Comparison of ENCODE assay signal across 16 cellular contexts in genomic region chrX:136191171-136191570, GRCh38. TPM values are rescaled to one million over a fixed set of nuclear protein-coding genes. Genes with fewer than 3 reads are reported as not detected.
A peak's percentile ranks its signal among the peaks of the same experiment; 100 is the strongest.
DNase-seq lines count a peak whose midpoint lies in the region; ATAC-seq and TF ChIP-seq lines count a peak whose summit lies in the region.
"Had no signal": no experiment of that assay in that cellular context is flagged by ENCODE, and none has a peak within 500 bp of the region (broad histone marks: within the 10 kb centered on the region; RNA-seq: fewer than 3 reads in every experiment).

No MANE protein-coding gene starts in this region.

- peak overlapping the region in 1 of 8 donors; percentile 49 for H3K4me3 Mint-ChIP-seq in CD4-positive, alpha-beta memory T cell
- H3K4me3 Mint-ChIP-seq in activated CD8-positive, alpha-beta memory T cell treated with anti-CD3 and anti-CD28 coated beads, Interleukin-2, amount 10 ng/mL, durations not matched to agents 7 days and 5 days, result no peak overlapping the region
- H3K4me3 Mint-ChIP-seq: activated B cell treated with CpG ODN at 0.5 μM for 24 hours; activated naive CD8-positive, alpha-beta T cell treated with anti-CD3 and anti-CD28 coated beads, Interleukin-2, amount 10 ng/mL, durations not matched to agents 7 days and 5 days; activated T-helper 1 cell treated with anti-CD3 and anti-CD28 coated beads, Interleukin-12 subunit alpha, Interleukin-12 subunit beta, Interleukin-2, Interleukin-4 antibody, amounts not matched to agents 30 ng/mL and 10 ng/mL and 1 ng/mL, durations not matched to agents 14 hours and 24 hours and 36 hours; nephron had no signal

- H3K36me3 ChIP-seq in CD4-positive, alpha-beta memory T cell (ENCODE audit: insufficient read depth, low read length), result no peaks in the 10 kb centered on the region
- H3K36me3 ChIP-seq in stomach smooth muscle (ENCODE audit: control insufficient read depth in 2 of 2, insufficient read depth in 2 of 2, low read length in 2 of 2), result peaks cover 0 to 5% of the 10 kb centered on the region in 2 donors

- no peak for DNase-seq in CD4-positive, alpha-beta memory T cell
- DNase-seq in choroid plexus epithelial cell (ENCODE audit: low read depth) (peak; percentile 57), left lobe of liver (ENCODE audit: low spot score) (peak; percentile 46), D341Med (ENCODE audit: low spot score) (no peak)
- DNase-seq in activated CD8-positive, alpha-beta memory T cell treated with anti-CD3 and anti-CD28 coated beads, Interleukin-2, amount 10 ng/mL, durations not matched to agents 7 days and 5 days, result no peak
- DNase-seq: activated B cell treated with CpG ODN at 0.5 μM for 24 hours; activated naive CD8-positive, alpha-beta T cell treated with anti-CD3 and anti-CD28 coated beads, Interleukin-2, amount 10 ng/mL, durations not matched to agents 7 days and 5 days; Caco-2; NCI-H1694; NCI-H446; T-helper 2 cell; trophoblast cell had no signal

- POLR2A ChIA-PET in CD4-positive, alpha-beta memory T cell (lab: Charles Lee; ENCODE audit: partially characterized antibody), result no interaction called here

- no peaks in the 10 kb centered on the region for H3K9me3 ChIP-seq in CD4-positive, alpha-beta memory T cell (ENCODE audit: control insufficient read depth in 1 of 2, low read length in 2 of 2)
- H3K9me3 ChIP-seq in stomach smooth muscle (ENCODE audit: control insufficient read depth in 2 of 2, low read length in 2 of 2), result no peaks in the 10 kb centered on the region
- H3K9me3 ChIP-seq: Caco-2 had no signal

- intact Hi-C loops in CD4-positive, alpha-beta memory T cell (cut with micrococcal nuclease), result no loop called here

- no peaks in the 10 kb centered on the region for H3K9me3 Mint-ChIP-seq in CD4-positive, alpha-beta memory T cell
- H3K9me3 Mint-ChIP-seq in activated CD8-positive, alpha-beta memory T cell treated with anti-CD3 and anti-CD28 coated beads, Interleukin-2, amount 10 ng/mL, durations not matched to agents 7 days and 5 days (ENCODE audit: low read depth), result no peaks in the 10 kb centered on the region
- H3K9me3 Mint-ChIP-seq: activated B cell treated with CpG ODN at 0.5 μM for 24 hours; activated naive CD8-positive, alpha-beta T cell treated with anti-CD3 and anti-CD28 coated beads, Interleukin-2, amount 10 ng/mL, durations not matched to agents 7 days and 5 days; activated T-helper 1 cell treated with anti-CD3 and anti-CD28 coated beads, Interleukin-12 subunit alpha, Interleukin-12 subunit beta, Interleukin-2, Interleukin-4 antibody, amounts not matched to agents 30 ng/mL and 10 ng/mL and 1 ng/mL, durations not matched to agents 14 hours and 24 hours and 36 hours had no signal

- CTCF ChIA-PET in CD4-positive, alpha-beta memory T cell (lab: Charles Lee; ENCODE audit: partially characterized antibody), result interaction anchor here (0.8 to 1.2 kb wide), 2 partner anchors 9 to 28 kb away, joined by 3 read pairs; no protein-coding TSS in a partner anchor
- CTCF ChIA-PET in activated CD8-positive, alpha-beta memory T cell treated with anti-CD3 and anti-CD28 coated beads, Interleukin-2, amount 10 ng/mL, durations not matched to agents 7 days and 5 days (lab: Charles Lee), result interaction anchor here (1.4 kb wide), 1 partner anchor 163 kb away, joined by 4 read pairs; no protein-coding TSS in a partner anchor

- no peak overlapping the region for H3K4me3 ChIP-seq in CD4-positive, alpha-beta memory T cell (ENCODE audit: low read length in 2 of 2)
- H3K4me3 ChIP-seq in choroid plexus epithelial cell (ENCODE audit: low read depth, low read length) (no peak overlapping the region), stomach smooth muscle (ENCODE audit: low read length in 2 of 2) (peak overlapping the region; percentile 22 to 40)

- peak overlapping the region in 1 of 2 donors; percentile 13 for H3K9ac ChIP-seq in stomach smooth muscle (ENCODE audit: low read length in 2 of 2)

- peaks cover 19 to 62% (median 36%) of the 10 kb centered on the region in 4 donors for H3K4me1 Mint-ChIP-seq in CD4-positive, alpha-beta memory T cell
- H3K4me1 Mint-ChIP-seq in activated CD8-positive, alpha-beta memory T cell treated with anti-CD3 and anti-CD28 coated beads, Interleukin-2, amount 10 ng/mL, durations not matched to agents 7 days and 5 days, result peaks cover 29% of the 10 kb centered on the region

- TF ChIP-seq CTCF in choroid plexus epithelial cell (conservative IDR thresholded peaks at IDR 0.05; ENCODE audit: low read depth, low read length), result no peak

- no peaks in the 10 kb centered on the region for H3K36me3 Mint-ChIP-seq in CD4-positive, alpha-beta memory T cell
- peaks cover 3% of the 10 kb centered on the region for H3K36me3 Mint-ChIP-seq in activated CD8-positive, alpha-beta memory T cell treated with anti-CD3 and anti-CD28 coated beads, Interleukin-2, amount 10 ng/mL, durations not matched to agents 7 days and 5 days

- peak overlapping the region in 6 of 7 donors; percentile 68 to 85 (median 74) for H3K27ac Mint-ChIP-seq in CD4-positive, alpha-beta memory T cell
- no peak overlapping the region for H3K27ac Mint-ChIP-seq in activated CD8-positive, alpha-beta memory T cell treated with anti-CD3 and anti-CD28 coated beads, Interleukin-2, amount 10 ng/mL, durations not matched to agents 7 days and 5 days
- H3K27ac Mint-ChIP-seq: activated B cell treated with CpG ODN at 0.5 μM for 24 hours; activated naive CD8-positive, alpha-beta T cell treated with anti-CD3 and anti-CD28 coated beads, Interleukin-2, amount 10 ng/mL, durations not matched to agents 7 days and 5 days; activated T-helper 1 cell treated with anti-CD3 and anti-CD28 coated beads, Interleukin-12 subunit alpha, Interleukin-12 subunit beta, Interleukin-2, Interleukin-4 antibody, amounts not matched to agents 30 ng/mL and 10 ng/mL and 1 ng/mL, durations not matched to agents 14 hours and 24 hours and 36 hours had no signal

- H3K27ac ChIP-seq in CD4-positive, alpha-beta memory T cell (ENCODE audit: low read depth, low read length), result no peak overlapping the region
- H3K27ac ChIP-seq in stomach smooth muscle (ENCODE audit: low read length), result peak overlapping the region; percentile 82

- no peaks in the 10 kb centered on the region for H3K27me3 ChIP-seq in CD4-positive, alpha-beta memory T cell (ENCODE audit: insufficient read depth, low read length)
- H3K27me3 ChIP-seq in stomach smooth muscle (ENCODE audit: control insufficient read depth in 1 of 2, insufficient read depth in 2 of 2, low read length in 2 of 2), result no peaks in the 10 kb centered on the region

- ATAC-seq in left lobe of liver, result peak; percentile 67
- ATAC-seq in esophagus mucosa, result no peak
- ATAC-seq in activated CD8-positive, alpha-beta memory T cell treated with anti-CD3 and anti-CD28 coated beads, Interleukin-2, amount 10 ng/mL, durations not matched to agents 7 days and 5 days, result no peak

- peaks cover 43% of the 10 kb centered on the region for H3K4me1 ChIP-seq in CD4-positive, alpha-beta memory T cell (ENCODE audit: insufficient read depth, low read length)
- H3K4me1 ChIP-seq in stomach smooth muscle (ENCODE audit: control insufficient read depth, insufficient read depth, low read length), result peaks cover 52% of the 10 kb centered on the region
- H3K4me1 ChIP-seq: Caco-2 had no signal

- no peaks in the 10 kb centered on the region for H3K27me3 Mint-ChIP-seq in CD4-positive, alpha-beta memory T cell
- no peaks in the 10 kb centered on the region for H3K27me3 Mint-ChIP-seq in activated CD8-positive, alpha-beta memory T cell treated with anti-CD3 and anti-CD28 coated beads, Interleukin-2, amount 10 ng/mL, durations not matched to agents 7 days and 5 days
- H3K27me3 Mint-ChIP-seq: activated B cell treated with CpG ODN at 0.5 μM for 24 hours; activated naive CD8-positive, alpha-beta T cell treated with anti-CD3 and anti-CD28 coated beads, Interleukin-2, amount 10 ng/mL, durations not matched to agents 7 days and 5 days had no signal

RNA-seq across cellular contexts. Expression of gene FHL1, which starts 43.8 kb away (rescaled TPM):
- 10 to 100 TPM; 32.3 to 32.8 TPM for total RNA-seq in CD4-positive, alpha-beta memory T cell
- 10 to 100 TPM; 55.5 to 58.3 TPM for polyA plus RNA-seq in CD4-positive, alpha-beta memory T cell
- total RNA-seq in left lobe of liver (10.6 TPM), esophagus mucosa (18.7 TPM)
- 10 to 100 TPM; 12.4 to 15.9 TPM for total RNA-seq in activated CD8-positive, alpha-beta memory T cell treated with anti-CD3 and anti-CD28 coated beads, Interleukin-2, amount 10 ng/mL, durations not matched to agents 7 days and 5 days

Comparison
In these comparisons a context has a peak if more than half of its experiments do, and no peak if none do; other contexts are left out.
1. DNase-seq: peak in choroid plexus epithelial cell (single experiment) and left lobe of liver (single experiment); none in CD4-positive, alpha-beta memory T cell (0 of 5), D341Med (single experiment) and activated CD8-positive, alpha-beta memory T cell treated with anti-CD3 and anti-CD28 coated beads, Interleukin-2, amount 10 ng/mL, durations not matched to agents 7 days and 5 days (single experiment).
2. H3K4me3 ChIP-seq: peak in stomach smooth muscle (2 of 2); none in CD4-positive, alpha-beta memory T cell (0 of 2) and choroid plexus epithelial cell (single experiment).